21 cellular contexts compared by ENCODE assay signal in genomic region chr10:123889821-123890220, GRCh38. TPM values are rescaled to one million over a fixed set of nuclear protein-coding genes. Genes with fewer than 3 reads are reported as not detected.
DNase-seq lines count a peak whose midpoint lies in the region; ATAC-seq and TF ChIP-seq lines count a peak whose summit lies in the region.
"Had no signal": no experiment of that assay in that cellular context is flagged by ENCODE, and none has a peak within 500 bp of the region (broad histone marks: within the 10 kb centered on the region; RNA-seq: fewer than 3 reads in every experiment).

No MANE protein-coding gene starts in this region.

- intact Hi-C loops in esophagus squamous epithelium (cut with DNase I), result no loop called here
- intact Hi-C loops in Caco-2 (cut with micrococcal nuclease; ENCODE audit: unreplicated experiment), result no loop called here

- no peaks in the 10 kb centered on the region for H4K20me1 ChIP-seq in GM23248 (ENCODE audit: insufficient read depth)
- H4K20me1 ChIP-seq in osteoblast (ENCODE audit: insufficient read depth, low read length), result no peaks in the 10 kb centered on the region

- DNase-seq in GM23248 (peak; percentile 10), esophagus squamous epithelium (lab: John Stamatoyannopoulos, UW) (no peak), thoracic aorta (ENCODE audit: low spot score) (no peak), NCI-H2227 treated with DMSO at 0.1 percent for 48 hours (lab: John Stamatoyannopoulos, UW) (no peak), Caco-2 (no peak), osteoblast (ENCODE audit: insufficient read length, low spot score, missing footprints) (no peak)
- DNase-seq: AML-193, DMS79, HCEC 1CT, MV-4-11, NCI-H1436, NCI-H2081, NCI-H524 treated with DMSO at 0.1 percent for 48 hours, PC-3 had no signal

- no peaks in the 10 kb centered on the region for H3K9me2 ChIP-seq in GM23248 (ENCODE audit: insufficient read depth)

- H3F3A ChIP-seq in GM23248 (ENCODE audit: insufficient read depth), result no peaks in the 10 kb centered on the region

- no peaks in the 10 kb centered on the region for H3K9me3 Mint-ChIP-seq in Caco-2 (ENCODE audit: unreplicated experiment)
- H3K9me3 Mint-ChIP-seq: IgD-negative memory B cell had no signal

- no peak overlapping the region for H3K27ac ChIP-seq in GM23248
- H3K27ac ChIP-seq in esophagus squamous epithelium, result peak overlapping the region; percentile 72 to 93 (median 86)
- peak overlapping the region; percentile 83 for H3K27ac ChIP-seq in muscle layer of duodenum (ENCODE audit: low read length)
- peak overlapping the region; percentile 97 to 99 for H3K27ac ChIP-seq in thoracic aorta
- no peak overlapping the region for H3K27ac ChIP-seq in osteoblast (ENCODE audit: low read depth, low read length)
- H3K27ac ChIP-seq: A549 had no signal

- peak overlapping the region; percentile 43 for H3K4me2 ChIP-seq in GM23248 (ENCODE audit: unreplicated experiment)
- H3K4me2 ChIP-seq in osteoblast (ENCODE audit: insufficient read depth, low read length), result no peak overlapping the region
- H3K4me2 ChIP-seq: A549 had no signal

- ATAC-seq in thoracic aorta (ENCODE audit: insufficient number of reproducible peaks, low FRiP score, low read depth) (no peak), GM21576 (IDR thresholded peaks at IDR 0.05; ENCODE audit: unreplicated experiment) (no peak)
- ATAC-seq: A549, GM12878, PC-3 had no signal

- no peaks in the 10 kb centered on the region for H3K4me1 Mint-ChIP-seq in Caco-2 (ENCODE audit: low read depth, unreplicated experiment)
- H3K4me1 Mint-ChIP-seq: IgD-negative memory B cell had no signal

- no peaks in the 10 kb centered on the region for H3K79me2 ChIP-seq in GM23248 (ENCODE audit: insufficient read depth)
- H3K79me2 ChIP-seq in osteoblast (ENCODE audit: insufficient read depth, low read length), result no peaks in the 10 kb centered on the region

- no TSS peak for BruUV-seq in Caco-2 (replicated peaks; lab: Mats Ljungman, UMichigan)

- H3K27me3 Mint-ChIP-seq in Caco-2 (ENCODE audit: insufficient read depth, unreplicated experiment), result peaks cover 3% of the 10 kb centered on the region

- in situ Hi-C loops in GM23248 (cut with MboI), result no loop called here

- TF ChIP-seq CTCF in esophagus squamous epithelium (IDR thresholded peaks at IDR 0.05) (no peak), thoracic aorta (IDR thresholded peaks at IDR 0.05) (no peak), Caco-2 (IDR thresholded peaks at IDR 0.05; ENCODE audit: insufficient read depth in 1 of 2, low read depth in 1 of 2, low read length in 1 of 2, severe bottlenecking in 1 of 2, unreplicated experiment in 1 of 2) (no peak), osteoblast (IDR thresholded peaks at IDR 0.05; ENCODE audit: extremely low read depth, low read depth, low read length) (no peak)

- H3K9ac ChIP-seq in GM23248, result peak overlapping the region; percentile 61

- H2AFZ ChIP-seq in GM23248, result 0 out of 2 replicates have a peak overlapping the region, but pooled peaks have one; percentile 77
- H2AFZ ChIP-seq in osteoblast (ENCODE audit: low read length), result no peak overlapping the region

- H3K4me3 Mint-ChIP-seq in Caco-2 (ENCODE audit: unreplicated experiment), result no peak overlapping the region
- H3K4me3 Mint-ChIP-seq: IgD-negative memory B cell had no signal

- CTCF ChIA-PET in Caco-2 (lab: Charles Lee), result no interaction called here

- H3K4me1 ChIP-seq in GM23248 (ENCODE audit: insufficient read depth) (no peaks in the 10 kb centered on the region), esophagus squamous epithelium (peaks cover 11 to 50% (median 20%) of the 10 kb centered on the region in 3 donors), muscle layer of duodenum (ENCODE audit: control insufficient read depth in 1 of 2, insufficient read depth in 2 of 2, low read length in 2 of 2) (peaks cover 0 to 34% of the 10 kb centered on the region in 2 donors), thoracic aorta (ENCODE audit: control insufficient read depth in 1 of 2, low read depth in 2 of 2) (peaks cover 31 to 52% of the 10 kb centered on the region in 2 donors), Caco-2 (no peaks in the 10 kb centered on the region), osteoblast (ENCODE audit: insufficient read depth, low read length) (no peaks in the 10 kb centered on the region)
- H3K4me1 ChIP-seq: A549 had no signal

- no peak overlapping the region for H3K27ac Mint-ChIP-seq in Caco-2 (ENCODE audit: unreplicated experiment)
- H3K27ac Mint-ChIP-seq: IgD-negative memory B cell had no signal

- H3K9me3 ChIP-seq in GM23248 (ENCODE audit: low read depth) (no peaks in the 10 kb centered on the region), esophagus squamous epithelium (no peaks in the 10 kb centered on the region), muscle layer of duodenum (ENCODE audit: control insufficient read depth in 1 of 2, low read length in 2 of 2) (no peaks in the 10 kb centered on the region), thoracic aorta (no peaks in the 10 kb centered on the region), Caco-2 (no peaks in the 10 kb centered on the region), osteoblast (ENCODE audit: low read depth, low read length) (no peaks in the 10 kb centered on the region)
- H3K9me3 ChIP-seq: A549 had no signal

- WGBS in GM23248 (ENCODE audit: low coverage in 1 of 2, low lambda C conversion rate in 2 of 2, missing lambda C conversion rate in 2 of 2), 2 experiments, result 34 to 39% methylated on average over 4 of the region's 4 CpGs
- WGBS in esophagus squamous epithelium, 2 donors, result 58 to 68% methylated on average over 4 of the region's 4 CpGs

- peak overlapping the region; percentile 68 for H3K4me3 ChIP-seq in GM23248
- H3K4me3 ChIP-seq in esophagus squamous epithelium, result peak overlapping the region in 3 of 4 donors; percentile 42 to 70 (median 52)
- H3K4me3 ChIP-seq in muscle layer of duodenum (ENCODE audit: low read depth in 1 of 2, low read length in 2 of 2), result peak overlapping the region; percentile 57 to 65
- peak overlapping the region; percentile 90 for H3K4me3 ChIP-seq in thoracic aorta
- no peak overlapping the region for H3K4me3 ChIP-seq in Caco-2 (ENCODE audit: low read depth, low read length)
- H3K4me3 ChIP-seq in osteoblast (ENCODE audit: insufficient read depth, low read length), result no peak overlapping the region
- H3K4me3 ChIP-seq: A549, GM12878 had no signal

- H3K36me3 ChIP-seq in GM23248 (ENCODE audit: low read depth) (no peaks in the 10 kb centered on the region), esophagus squamous epithelium (no peaks in the 10 kb centered on the region), muscle layer of duodenum (ENCODE audit: control insufficient read depth in 1 of 2, insufficient read depth in 2 of 2, low read length in 2 of 2) (no peaks in the 10 kb centered on the region), thoracic aorta (no peaks in the 10 kb centered on the region), Caco-2 (ENCODE audit: control insufficient read depth, insufficient read depth, low read length) (no peaks in the 10 kb centered on the region), osteoblast (ENCODE audit: insufficient read depth, low read length) (no peaks in the 10 kb centered on the region)

- POLR2A ChIA-PET in Caco-2 (lab: Charles Lee), result no interaction called here

- no peaks in the 10 kb centered on the region for H3K36me3 Mint-ChIP-seq in Caco-2 (ENCODE audit: insufficient read depth, unreplicated experiment)

- TF ChIP-seq POLR2A in esophagus squamous epithelium (IDR thresholded peaks at IDR 0.05), result no peak

- H3K27me3 ChIP-seq in GM23248 (replicated peaks; ENCODE audit: insufficient read depth) (peaks cover 3% of the 10 kb centered on the region; the same call in 1 of the 2 replicates), esophagus squamous epithelium (peaks cover 0 to 27% (median 0%) of the 10 kb centered on the region in 4 donors), muscle layer of duodenum (ENCODE audit: low read depth, low read length) (no peaks in the 10 kb centered on the region), thoracic aorta (replicated peaks; ENCODE audit: insufficient read depth) (no peaks in the 10 kb centered on the region), Caco-2 (replicated peaks; ENCODE audit: control insufficient read depth, insufficient read depth, low read length) (no peaks in the 10 kb centered on the region), osteoblast (ENCODE audit: insufficient read depth, low read length) (peaks cover 11% of the 10 kb centered on the region)

RNA-seq across cellular contexts. Expression of gene CPXM2, which starts 1.8 kb away (rescaled TPM):
- total RNA-seq in GM23248 (2014; rRNA removed; shearing (Covaris generic)), result 19.8 and 21.2 TPM in 2 replicates
- polyA plus RNA-seq in GM23248 (2016; fragmentation: Nextera tagmentation; extraction: Ambion mirVana), result 14.2 and 14.8 TPM in 2 replicates
- total RNA-seq in esophagus squamous epithelium, result 1 to 10 TPM; 2.5 to 9.2 (median 3.0) TPM
- 100 to 1,000 TPM; 275 to 348 TPM for total RNA-seq in thoracic aorta
- total RNA-seq in Caco-2 (2022), result not detected in 2 replicates
- total RNA-seq in osteoblast, result under 0.01 and 0.36 TPM in 2 replicates
- total RNA-seq: G401, HT-29, PC-3 had no signal
- polyA plus RNA-seq: A549, IgD-negative memory B cell had no signal

Comparison
In these comparisons a context has a peak if more than half of its experiments do, and no peak if none do; other contexts are left out.
1. H3K27ac ChIP-seq: peak in esophagus squamous epithelium (4 of 4), muscle layer of duodenum (single experiment) and thoracic aorta (2 of 2); none in GM23248 (single experiment) and osteoblast (single experiment).
2. H3K4me3 ChIP-seq: peak in GM23248 (single experiment), esophagus squamous epithelium (3 of 4), muscle layer of duodenum (2 of 2) and thoracic aorta (single experiment); none in Caco-2 (single experiment) and osteoblast (single experiment).
3. RNA of gene CPXM2, which starts 1.8 kb away (total RNA-seq): 275 to 348 TPM in thoracic aorta; 19.8 to 21.2 TPM in GM23248, 2.5 to 9.2 TPM in esophagus squamous epithelium, under 0.01 to 0.36 TPM in osteoblast and not detected in Caco-2; every median in the first group is over 10 times any median in the second.